7 cellular contexts compared by ENCODE assay signal in the genomic region with DNA sequence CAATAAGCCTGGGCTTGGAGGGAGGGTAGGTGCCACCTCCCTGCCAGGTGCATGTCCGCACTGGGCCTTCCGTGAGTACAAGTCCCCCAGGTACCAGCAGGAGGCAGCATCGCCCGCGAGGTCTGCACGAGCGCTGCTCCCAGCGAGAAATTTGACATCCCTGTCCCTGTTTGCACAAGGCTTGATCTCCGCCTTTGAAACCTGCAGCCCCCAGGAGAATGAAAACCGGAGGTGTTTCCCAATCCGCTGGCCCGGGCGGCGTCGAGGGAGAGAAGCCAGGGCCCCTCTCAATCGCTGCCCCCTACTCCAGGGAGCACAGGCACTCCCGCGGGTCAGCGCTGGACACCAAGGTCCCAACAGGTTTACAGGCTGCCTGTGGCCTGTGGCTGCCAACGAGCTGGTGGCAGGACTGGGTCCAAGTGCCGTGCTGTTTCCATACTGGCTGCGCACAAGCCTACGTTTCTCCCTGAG. TPM values are rescaled to one million over a fixed set of nuclear protein-coding genes. Genes with fewer than 3 reads are reported as not detected.
DNase-seq lines count a peak whose midpoint lies in the region; ATAC-seq and TF ChIP-seq lines count a peak whose summit lies in the region.

No MANE protein-coding gene starts in this region.

- no peak overlapping the region for H3K27ac ChIP-seq in lower lobe of right lung

- peaks cover 21% of the 10 kb centered on the region for H3K27me3 ChIP-seq in lower lobe of right lung (ENCODE audit: low read depth)

- peak overlapping the region; percentile 56 to 60 for H3K4me3 ChIP-seq in cardiac fibroblast (replicated peaks in 1 of 2; ENCODE audit: low read depth in 2 of 2, low read length in 2 of 2)
- peak overlapping the region; percentile 62 for H3K4me3 ChIP-seq in lower lobe of right lung

- H3K9me3 Mint-ChIP-seq in activated B cell treated with CpG ODN at 0.5 μM for 24 hours: no peaks in the 10 kb centered on the region

- no peak overlapping the region for H3K27ac Mint-ChIP-seq in activated B cell treated with CpG ODN at 0.5 μM for 24 hours

- intact Hi-C loops in activated B cell treated with CpG ODN at 0.5 μM for 24 hours (cut with micrococcal nuclease) (loop anchor here (1.0 to 2.0 kb wide), 4 partner anchors 122 to 282 kb away; a partner anchor contains a TSS), lower lobe of right lung (cut with DNase I) (no loop called here)

- DNase-seq in HT-29 (ENCODE audit: low spot score): peak; percentile 84
- DNase-seq in activated B cell treated with CpG ODN at 0.5 μM for 24 hours: peak; percentile 55
- DNase-seq in cardiac fibroblast (ENCODE audit: low read depth in 2 of 2): peak; percentile 54 to 55
- DNase-seq in lower lobe of right lung: peak; percentile 73
- DNase-seq in stimulated activated CD8-positive, alpha-beta memory T cell treated with anti-CD3 and anti-CD28 coated beads, Interleukin-4, amount 100 ng/mL, for 1 hour (ENCODE audit: low read depth in 2 of 2, low spot score in 1 of 2): peak; percentile 52 to 78
- DNase-seq in SW480 (ENCODE audit: low spot score): no peak

- peaks cover 16% of the 10 kb centered on the region for H3K4me1 Mint-ChIP-seq in activated B cell treated with CpG ODN at 0.5 μM for 24 hours

- peaks cover 2% of the 10 kb centered on the region for H3K36me3 ChIP-seq in lower lobe of right lung

- peaks cover 6% of the 10 kb centered on the region for H3K27me3 Mint-ChIP-seq in activated B cell treated with CpG ODN at 0.5 μM for 24 hours

- POLR2A ChIA-PET in activated B cell treated with CpG ODN at 0.5 μM for 24 hours (lab: Charles Lee): no interaction called here

- no peaks in the 10 kb centered on the region for H3K9me3 ChIP-seq in lower lobe of right lung

- no peaks in the 10 kb centered on the region for H3K36me3 Mint-ChIP-seq in activated B cell treated with CpG ODN at 0.5 μM for 24 hours (ENCODE audit: low read depth)

- H3K4me1 ChIP-seq in lower lobe of right lung: peaks cover 37% of the 10 kb centered on the region

- TF ChIP-seq CTCF in activated B cell treated with CpG ODN at 0.5 μM for 24 hours (IDR thresholded peaks at IDR 0.05): no peak
- TF ChIP-seq CTCF in cardiac fibroblast (IDR thresholded peaks at IDR 0.05; ENCODE audit: low read depth, low read length): peak; percentile 71
- TF ChIP-seq CTCF in lower lobe of right lung (IDR thresholded peaks at IDR 0.05): peak; percentile 72

- H3K4me3 Mint-ChIP-seq in activated B cell treated with CpG ODN at 0.5 μM for 24 hours: peak overlapping the region; percentile 84

- CTCF ChIA-PET in activated B cell treated with CpG ODN at 0.5 μM for 24 hours (lab: Charles Lee): no interaction called here

- peak; percentile 57 for ATAC-seq in GM18868 (IDR thresholded peaks at IDR 0.05; ENCODE audit: unreplicated experiment)
- peak; percentile 66 for ATAC-seq in activated B cell treated with CpG ODN at 0.5 μM for 24 hours (ENCODE audit: low read depth)
- peak; percentile 57 to 67 for ATAC-seq in lower lobe of right lung

RNA-seq across cellular contexts. Expression of a gene that starts 1.0 kb away (rescaled TPM):
- total RNA-seq in HT-29 (2014; rRNA removed; shearing (Covaris generic)): 1.2 and 2.3 TPM in 2 replicates
- total RNA-seq in activated B cell treated with CpG ODN at 0.5 μM for 24 hours (8.5 and 9.1 TPM in 2 replicates), lower lobe of right lung (2.7 TPM)

RNA-seq across cellular contexts. Expression of a gene that starts 18.8 kb away (rescaled TPM):
- total RNA-seq in HT-29 (2014; rRNA removed; shearing (Covaris generic)): 27.0 and 38.1 TPM in 2 replicates
- 2.4 and 3.5 TPM in 2 replicates for total RNA-seq in activated B cell treated with CpG ODN at 0.5 μM for 24 hours
- total RNA-seq in lower lobe of right lung: 125 TPM
